Comparison of ENCODE assay signal across 1 cellular context in genomic region chr17:78748730-78749317, GRCh38.
TF ChIP-seq lines count a peak whose summit lies in the region.

No MANE protein-coding gene starts in this region.

TF ChIP-seq in H1, 55 proteins besides CTCF, POLR2A, EP300 and RAD21 (continued from another document):
- TF ChIP-seq, protein P1, sequence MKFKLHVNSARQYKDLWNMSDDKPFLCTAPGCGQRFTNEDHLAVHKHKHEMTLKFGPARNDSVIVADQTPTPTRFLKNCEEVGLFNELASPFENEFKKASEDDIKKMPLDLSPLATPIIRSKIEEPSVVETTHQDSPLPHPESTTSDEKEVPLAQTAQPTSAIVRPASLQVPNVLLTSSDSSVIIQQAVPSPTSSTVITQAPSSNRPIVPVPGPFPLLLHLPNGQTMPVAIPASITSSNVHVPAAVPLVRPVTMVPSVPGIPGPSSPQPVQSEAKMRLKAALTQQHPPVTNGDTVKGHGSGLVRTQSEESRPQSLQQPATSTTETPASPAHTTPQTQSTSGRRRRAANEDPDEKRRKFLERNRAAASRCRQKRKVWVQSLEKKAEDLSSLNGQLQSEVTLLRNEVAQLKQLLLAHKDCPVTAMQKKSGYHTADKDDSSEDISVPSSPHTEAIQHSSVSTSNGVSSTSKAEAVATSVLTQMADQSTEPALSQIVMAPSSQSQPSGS (IDR thresholded peaks at IDR 0.05; ENCODE audit: low read length) = no peak
- TF ChIP-seq SUZ12 (IDR thresholded peaks at IDR 0.05; ENCODE audit: low read length) = no peak
